Comparison of ENCODE assay signal across 7 cellular contexts in the genomic region with DNA sequence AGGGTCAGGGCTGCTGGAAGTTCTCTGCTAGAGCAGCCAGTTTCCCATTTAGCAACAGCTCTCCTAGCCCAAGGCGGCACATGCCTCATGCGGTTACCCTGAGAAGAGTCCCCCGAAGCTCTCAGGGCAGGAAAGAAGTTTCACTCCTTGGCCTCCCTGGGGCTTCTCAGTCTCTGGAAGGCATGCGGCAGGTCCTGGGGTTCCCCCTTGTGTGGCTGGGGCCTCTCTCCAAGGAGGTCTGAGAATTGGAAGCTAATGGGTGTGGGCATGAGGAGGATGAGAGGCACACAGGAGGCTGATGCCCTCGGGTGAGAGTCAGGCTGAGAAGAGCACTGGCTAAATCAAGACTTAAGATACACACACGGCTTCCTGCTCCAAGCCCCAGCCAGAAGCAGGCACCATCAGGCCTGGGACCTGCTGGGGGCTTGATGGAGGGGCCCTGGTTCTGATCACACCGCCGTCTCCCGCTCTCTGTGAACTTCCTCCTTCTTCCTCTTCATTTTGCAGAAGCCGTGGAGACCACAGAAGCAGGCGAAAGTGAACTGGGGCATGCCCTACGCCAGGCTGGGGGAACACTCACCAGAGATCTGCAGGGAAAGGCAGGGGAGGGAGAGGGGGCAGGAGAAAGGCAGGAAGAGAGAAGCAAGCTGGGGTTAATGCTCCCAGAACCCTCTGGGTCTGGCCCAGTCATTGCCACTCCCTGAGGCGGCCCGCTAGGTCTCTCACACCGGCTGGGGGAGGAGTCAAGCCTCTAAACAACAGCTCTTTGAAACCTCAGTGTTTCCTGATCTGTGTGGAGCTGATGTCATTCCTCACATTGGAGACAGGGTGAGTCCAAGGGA. TPM values are rescaled to one million over a fixed set of nuclear protein-coding genes. Genes with fewer than 3 reads are reported as not detected.
A peak's percentile ranks its signal among the peaks of the same experiment; 100 is the strongest.
DNase-seq lines count a peak whose midpoint lies in the region; ATAC-seq, FAIRE-seq and TF ChIP-seq lines count a peak whose summit lies in the region.

No MANE protein-coding gene starts in this region.

- no peaks in the 10 kb centered on the region for H3K9me3 ChIP-seq in Panc1 (ENCODE audit: control insufficient read depth, insufficient read depth, low read depth, low read length)

- BruUV-seq in Panc1 (replicated peaks; lab: Mats Ljungman, UMichigan) = no TSS peak

- H3K4me1 ChIP-seq in Panc1 (ENCODE audit: control insufficient read depth, insufficient read depth, low read length) = peaks cover 8% of the 10 kb centered on the region

- H3K27me3 ChIP-seq in Panc1 (ENCODE audit: control insufficient read depth, insufficient read depth, low read length) = peaks cover 2% of the 10 kb centered on the region

- H3K27me3 Mint-ChIP-seq in activated T-cell treated with anti-CD3 and anti-CD28 coated beads, Interleukin-2, amount 50 U/mL, for 72 hours (ENCODE audit: low read depth) = no peaks in the 10 kb centered on the region

- FAIRE-seq in GM19239 (lab: Jason Lieb, UNC) = peak; percentile 93

- H3K27ac ChIP-seq in Panc1 (ENCODE audit: low read length) = peak overlapping the region; percentile 34; the same call in 1 of the 2 replicates

- peak overlapping the region; percentile 94 for H3K27ac Mint-ChIP-seq in activated T-cell treated with anti-CD3 and anti-CD28 coated beads, Interleukin-2, amount 50 U/mL, for 72 hours

- H3K9me3 Mint-ChIP-seq in activated T-cell treated with anti-CD3 and anti-CD28 coated beads, Interleukin-2, amount 50 U/mL, for 72 hours = no peaks in the 10 kb centered on the region

- DNase-seq in GM19239 (ENCODE audit: insufficient read length, low spot score) (peak; percentile 67), Panc1 (ENCODE audit: low read depth, low spot score) (no peak), globus pallidus (ENCODE audit: low spot score) (peak; percentile 40), renal cortical epithelial cell (ENCODE audit: low read depth) (peak; percentile 90), NCI-H1417 treated with DMSO at 0.1 percent for 48 hours (lab: John Stamatoyannopoulos, UW) (no peak)
- peak; percentile 75 to 77 for DNase-seq in activated T-cell treated with anti-CD3 and anti-CD28 coated beads, Interleukin-2, amount 50 U/mL, for 72 hours

- no peak for TF ChIP-seq CTCF in Panc1 (IDR thresholded peaks at IDR 0.05)

- CTCF ChIA-PET in Panc1 (lab: Charles Lee) = no interaction called here

- intact Hi-C loops in Panc1 (cut with micrococcal nuclease; ENCODE audit: unreplicated experiment) = no loop called here

- no peaks in the 10 kb centered on the region for H3K36me3 Mint-ChIP-seq in activated T-cell treated with anti-CD3 and anti-CD28 coated beads, Interleukin-2, amount 50 U/mL, for 72 hours (ENCODE audit: insufficient read depth in 2 of 2)

- POLR2A ChIA-PET in Panc1 (lab: Charles Lee) = no interaction called here

- no peak overlapping the region for H3K4me3 ChIP-seq in Panc1 (ENCODE audit: low read depth in 2 of 2, low read length in 2 of 2)

- no peaks in the 10 kb centered on the region for H3K36me3 ChIP-seq in Panc1 (ENCODE audit: control insufficient read depth, insufficient read depth, low read length)

- in situ Hi-C loops in Panc1 (cut with HindIII; ENCODE audit: low pct_unique_long_range_greater_than_20kb, low sequenced_read_pairs) = no loop called here

- ATAC-seq in HG03439 (IDR thresholded peaks at IDR 0.05; ENCODE audit: unreplicated experiment) (peak; percentile 61), Panc1 (peak; percentile 57)
- ATAC-seq in activated T-cell treated with anti-CD3 and anti-CD28 coated beads, Interleukin-2, amount 50 U/mL, for 72 hours (replicated peaks in 1 of 2) = peak; percentile 98

- H3K4me3 Mint-ChIP-seq in activated T-cell treated with anti-CD3 and anti-CD28 coated beads, Interleukin-2, amount 50 U/mL, for 72 hours = peak overlapping the region; percentile 81 to 89

- H3K4me1 Mint-ChIP-seq in activated T-cell treated with anti-CD3 and anti-CD28 coated beads, Interleukin-2, amount 50 U/mL, for 72 hours (ENCODE audit: low read depth) = peaks cover 23% of the 10 kb centered on the region

RNA-seq across cellular contexts. Expression of a gene that starts 15.1 kb away (rescaled TPM):
- total RNA-seq in Panc1 (2021; ENCODE audit: unreplicated experiment) (0.31 TPM), renal cortical epithelial cell (0.65 and 1.0 TPM in 2 replicates)
- polyA plus RNA-seq in Panc1 (2012; ENCODE audit: insufficient read length) = not detected
- under 1 TPM; 0.34 to 0.97 TPM for total RNA-seq in activated T-cell treated with anti-CD3 and anti-CD28 coated beads, Interleukin-2, amount 50 U/mL, for 72 hours

RNA-seq across cellular contexts. Expression of a gene that starts 18.8 kb away (rescaled TPM):
- not detected for total RNA-seq in Panc1 (2021; ENCODE audit: unreplicated experiment)
- not detected for polyA plus RNA-seq in Panc1 (2012; ENCODE audit: insufficient read length)
- total RNA-seq in activated T-cell treated with anti-CD3 and anti-CD28 coated beads, Interleukin-2, amount 50 U/mL, for 72 hours = 1 to 10 TPM in 1 of 2 donors, not detected in 1; 3.1 TPM
- total RNA-seq in renal cortical epithelial cell = 0.70 and 4.0 TPM in 2 replicates

Comparison
In these comparisons a context has a peak if more than half of its experiments do, and no peak if none do; other contexts are left out.
1. DNase-seq: peak in GM19239 (single experiment), activated T-cell treated with anti-CD3 and anti-CD28 coated beads, Interleukin-2, amount 50 U/mL, for 72 hours (2 of 2), globus pallidus (single experiment) and renal cortical epithelial cell (single experiment); none in Panc1 (single experiment) and NCI-H1417 treated with DMSO at 0.1 percent for 48 hours (single experiment).
2. Peak in every context shown above with its lines, with median percentiles within 50 percentile points of each other: ATAC-seq.